32 cellular contexts compared by ENCODE assay signal in the genomic region with DNA sequence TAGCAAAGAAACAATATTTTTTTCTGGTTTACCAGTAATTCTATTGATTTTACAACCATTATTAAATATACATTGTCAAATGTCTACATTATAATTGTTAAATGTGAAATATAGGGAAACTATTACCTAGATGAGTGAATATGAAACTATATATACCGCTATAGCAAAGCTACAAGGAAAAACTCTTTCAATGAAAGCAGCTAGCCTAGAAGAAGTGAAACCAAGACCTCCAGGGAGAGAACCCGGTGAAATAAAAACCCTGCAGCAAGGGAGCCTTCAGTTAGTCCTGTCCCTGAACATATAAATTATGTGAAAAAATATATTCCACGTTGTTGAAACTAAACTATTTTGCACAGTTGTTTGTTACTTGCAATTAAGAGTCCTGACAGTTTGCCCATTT.
DNase-seq lines count a peak whose midpoint lies in the region; ATAC-seq and TF ChIP-seq lines count a peak whose summit lies in the region.
"Had no signal": no experiment of that assay in that cellular context is flagged by ENCODE, and none has a peak within 500 bp of the region (broad histone marks: within the 10 kb centered on the region; RNA-seq: fewer than 3 reads in every experiment).

No MANE protein-coding gene starts in this region.

- H3K36me3 ChIP-seq in OCI-LY3 (replicated peaks; ENCODE audit: low read depth, low read length): no peaks in the 10 kb centered on the region
- H3K36me3 ChIP-seq: colonic mucosa, sigmoid colon, tibial artery had no signal

- no peaks in the 10 kb centered on the region for H3K36me3 Mint-ChIP-seq in activated CD8-positive, alpha-beta T cell treated with anti-CD3 and anti-CD28 coated beads for 36 hours (ENCODE audit: low read depth)
- H3K36me3 Mint-ChIP-seq: memory B cell had no signal

- no peaks in the 10 kb centered on the region for H4K20me1 ChIP-seq in OCI-LY3 (ENCODE audit: insufficient read depth, low read length)

- no peak overlapping the region for H3K4me3 Mint-ChIP-seq in activated CD8-positive, alpha-beta T cell treated with anti-CD3 and anti-CD28 coated beads for 36 hours
- H3K4me3 Mint-ChIP-seq: H9; memory B cell; nephron; T-helper 1 cell treated with Interleukin-12 subunit alpha and Interleukin-12 subunit beta and Interleukin-4 antibody, amounts not matched to agents 30 μg/mL and 1 μg/mL, for 36 hours had no signal

- H3K27ac ChIP-seq in OCI-LY3 (ENCODE audit: low read length): no peak overlapping the region
- H3K27ac ChIP-seq: colonic mucosa, psoas muscle, sigmoid colon, tibial artery had no signal

- H3K27me3 Mint-ChIP-seq in activated CD8-positive, alpha-beta T cell treated with anti-CD3 and anti-CD28 coated beads for 36 hours: no peaks in the 10 kb centered on the region
- H3K27me3 Mint-ChIP-seq: memory B cell had no signal

- no peak overlapping the region for H2AFZ ChIP-seq in OCI-LY3 (ENCODE audit: low read depth, low read length)

- H3K9ac ChIP-seq in OCI-LY3 (ENCODE audit: low read length): no peak overlapping the region

- TF ChIP-seq CTCF in GM12865 (IDR thresholded peaks at IDR 0.05; ENCODE audit: insufficient read depth, low read depth, low read length, missing control alignments) (no peak), OCI-LY3 (IDR thresholded peaks at IDR 0.05; ENCODE audit: low read depth, low read length) (no peak)
- no peak for TF ChIP-seq CTCF in activated CD8-positive, alpha-beta T cell treated with anti-CD3 and anti-CD28 coated beads for 36 hours (IDR thresholded peaks at IDR 0.05)

- peaks cover 12% of the 10 kb centered on the region for H3K4me1 ChIP-seq in OCI-LY3 (ENCODE audit: low read length)
- H3K4me1 ChIP-seq: colonic mucosa, psoas muscle, sigmoid colon, tibial artery had no signal

- intact Hi-C loops in activated CD8-positive, alpha-beta T cell treated with anti-CD3 and anti-CD28 coated beads for 36 hours (cut with micrococcal nuclease): no loop called here

- H3K27me3 ChIP-seq in OCI-LY3 (ENCODE audit: low read depth, low read length): no peaks in the 10 kb centered on the region
- H3K27me3 ChIP-seq: colonic mucosa, sigmoid colon, tibial artery had no signal

- H3K79me2 ChIP-seq in OCI-LY3 (ENCODE audit: low read length): no peaks in the 10 kb centered on the region

- CTCF ChIA-PET in activated CD8-positive, alpha-beta T cell treated with anti-CD3 and anti-CD28 coated beads for 36 hours (lab: Charles Lee): no interaction called here

- POLR2A ChIA-PET in activated CD8-positive, alpha-beta T cell treated with anti-CD3 and anti-CD28 coated beads for 36 hours (lab: Charles Lee): no interaction called here

- no peak overlapping the region for H3K27ac Mint-ChIP-seq in activated CD8-positive, alpha-beta T cell treated with anti-CD3 and anti-CD28 coated beads for 36 hours
- H3K27ac Mint-ChIP-seq: H9; memory B cell; nephron; T-helper 1 cell treated with Interleukin-12 subunit alpha and Interleukin-12 subunit beta and Interleukin-4 antibody, amounts not matched to agents 30 μg/mL and 1 μg/mL, for 36 hours had no signal

- peak; percentile 73 for ATAC-seq in GM19351 (IDR thresholded peaks at IDR 0.05; ENCODE audit: unreplicated experiment)
- peak; percentile 59 for ATAC-seq in HG03565 (IDR thresholded peaks at IDR 0.05; ENCODE audit: unreplicated experiment)
- ATAC-seq in activated CD8-positive, alpha-beta T cell treated with anti-CD3 and anti-CD28 coated beads for 36 hours: no peak
- ATAC-seq in GM21423 (IDR thresholded peaks at IDR 0.05; ENCODE audit: unreplicated experiment): no peak
- ATAC-seq in GM21447 (IDR thresholded peaks at IDR 0.05; ENCODE audit: unreplicated experiment): no peak
- ATAC-seq: left lobe of liver, PC-3, psoas muscle, SK-N-SH treated with all-trans-retinoic acid at 6 μM for 48 hours had no signal

- DNase-seq in GM12865 (ENCODE audit: low read depth) (peak; percentile 36), NCI-H526 treated with DMSO at 0.1 percent for 48 hours (lab: John Stamatoyannopoulos, UW) (no peak)
- no peak for DNase-seq in activated CD8-positive, alpha-beta T cell treated with anti-CD3 and anti-CD28 coated beads for 36 hours
- DNase-seq: activated CD4-positive, alpha-beta T cell treated with anti-CD3 and anti-CD28 coated beads, Interleukin-2, amount 50 U/mL, for 4 hours; activated CD4-positive, CD25-positive, alpha-beta regulatory T cell; activated naive CD4-positive, alpha-beta T cell treated with Interleukin-2 at 50 U/mL for 16 hours; colonic mucosa; DMS53; effector memory CD4-positive, alpha-beta T cell; glutamatergic neuron; H9; KBM-7; NCI-H1436; NCI-H2081; NCI-H226; NCI-H774; PC-3; psoas muscle; sigmoid colon; stimulated activated CD4-positive, alpha-beta T cell treated with anti-CD3 and anti-CD28 coated beads, Interleukin-12 subunit alpha, Interleukin-12 subunit beta, amount 100 ng/mL, for 4 hours; stimulated activated CD4-positive, alpha-beta T cell treated with anti-CD3 and anti-CD28 coated beads, Interleukin-2, amount 100 ng/mL, for 48 hours; tibial artery had no signal

- no peaks in the 10 kb centered on the region for H3K9me3 ChIP-seq in OCI-LY3 (ENCODE audit: insufficient read depth, low read length)
- H3K9me3 ChIP-seq: colonic mucosa, psoas muscle, sigmoid colon, tibial artery had no signal

- peak overlapping the region; percentile 22; the same call in 1 of the 2 replicates for H3K4me2 ChIP-seq in OCI-LY3 (ENCODE audit: low read length)

- no peaks in the 10 kb centered on the region for H3K9me3 Mint-ChIP-seq in activated CD8-positive, alpha-beta T cell treated with anti-CD3 and anti-CD28 coated beads for 36 hours
- H3K9me3 Mint-ChIP-seq: H9; nephron; T-helper 1 cell treated with Interleukin-12 subunit alpha and Interleukin-12 subunit beta and Interleukin-4 antibody, amounts not matched to agents 30 μg/mL and 1 μg/mL, for 36 hours had no signal

- no peak overlapping the region for H3K4me3 ChIP-seq in GM12865 (ENCODE audit: low read depth, low read length)
- H3K4me3 ChIP-seq in OCI-LY3 (ENCODE audit: low read length): no peak overlapping the region
- H3K4me3 ChIP-seq: colonic mucosa, psoas muscle, sigmoid colon, tibial artery had no signal

- H3K4me1 Mint-ChIP-seq in activated CD8-positive, alpha-beta T cell treated with anti-CD3 and anti-CD28 coated beads for 36 hours (ENCODE audit: low read depth): no peaks in the 10 kb centered on the region
- H3K4me1 Mint-ChIP-seq: memory B cell had no signal

Comparison
In these comparisons a context has a peak if more than half of its experiments do, and no peak if none do; other contexts are left out.
1. ATAC-seq: peak in GM19351 (single experiment) and HG03565 (single experiment); none in activated CD8-positive, alpha-beta T cell treated with anti-CD3 and anti-CD28 coated beads for 36 hours (single experiment), GM21423 (single experiment) and GM21447 (single experiment).